1 cellular context compared by ENCODE assay signal in the genomic region with DNA sequence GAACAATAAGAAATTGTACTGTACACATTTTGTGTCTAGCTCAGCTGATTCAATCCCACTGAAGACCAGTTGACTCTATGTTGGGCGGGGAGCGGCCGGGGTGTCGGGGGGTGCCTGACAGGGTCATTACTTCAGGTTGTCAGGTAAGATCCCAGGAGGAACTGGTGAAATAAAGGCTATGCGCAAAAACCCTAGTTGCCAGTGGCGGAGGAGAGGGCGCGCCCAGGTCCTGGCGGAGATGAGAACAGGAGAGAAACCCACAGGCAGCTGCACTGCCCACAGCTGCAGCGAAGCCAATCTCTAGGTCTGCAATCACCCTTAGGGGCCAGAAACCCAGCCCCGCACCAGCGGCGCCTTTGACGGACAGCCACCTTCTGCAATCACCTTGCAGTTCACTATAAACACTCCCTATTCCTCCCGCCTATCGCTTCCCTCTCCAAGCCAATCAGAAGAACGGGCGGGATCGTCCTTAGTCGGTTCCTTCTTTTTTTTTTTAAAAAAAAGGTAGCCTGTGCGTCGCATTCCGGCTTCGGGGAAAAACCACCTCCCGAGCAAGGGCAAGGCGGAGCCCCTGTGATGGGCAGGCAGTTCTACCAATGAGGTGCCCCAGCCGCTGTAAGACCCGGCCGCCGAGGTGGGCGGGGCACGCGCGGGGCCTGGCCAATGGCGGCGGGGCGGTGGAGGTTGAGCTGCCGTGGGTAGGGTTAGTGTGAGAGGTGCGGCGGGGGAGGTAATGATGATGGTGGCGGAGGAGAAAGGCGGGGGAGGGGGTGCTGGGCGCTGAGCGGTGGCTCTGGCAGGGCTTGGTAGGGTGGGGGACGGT.
TF ChIP-seq lines count a peak whose summit lies in the region.

A gene (plus strand): TSS at position 707 of the 823 bp plus-strand sequence. CDS start 1,479 bp downstream, outside the sequence.

TF ChIP-seq in HepG2, 621 proteins besides CTCF, POLR2A, EP300 and RAD21 (continued from another document and continues in another):
- TF ChIP-seq, protein P1, sequence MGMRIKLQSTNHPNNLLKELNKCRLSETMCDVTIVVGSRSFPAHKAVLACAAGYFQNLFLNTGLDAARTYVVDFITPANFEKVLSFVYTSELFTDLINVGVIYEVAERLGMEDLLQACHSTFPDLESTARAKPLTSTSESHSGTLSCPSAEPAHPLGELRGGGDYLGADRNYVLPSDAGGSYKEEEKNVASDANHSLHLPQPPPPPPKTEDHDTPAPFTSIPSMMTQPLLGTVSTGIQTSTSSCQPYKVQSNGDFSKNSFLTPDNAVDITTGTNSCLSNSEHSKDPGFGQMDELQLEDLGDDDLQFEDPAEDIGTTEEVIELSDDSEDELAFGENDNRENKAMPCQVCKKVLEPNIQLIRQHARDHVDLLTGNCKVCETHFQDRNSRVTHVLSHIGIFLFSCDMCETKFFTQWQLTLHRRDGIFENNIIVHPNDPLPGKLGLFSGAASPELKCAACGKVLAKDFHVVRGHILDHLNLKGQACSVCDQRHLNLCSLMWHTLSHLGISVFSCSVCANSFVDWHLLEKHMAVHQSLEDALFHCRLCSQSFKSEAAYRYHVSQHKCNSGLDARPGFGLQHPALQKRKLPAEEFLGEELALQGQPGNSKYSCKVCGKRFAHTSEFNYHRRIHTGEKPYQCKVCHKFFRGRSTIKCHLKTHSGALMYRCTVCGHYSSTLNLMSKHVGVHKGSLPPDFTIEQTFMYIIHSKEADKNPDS (CRISPR knock-in tag; IDR thresholded peaks at IDR 0.05) = no peak
- TF ChIP-seq PLRG1 (conservative IDR thresholded peaks at IDR 0.05) (no peak), DNMT3B (CRISPR knock-in tag; conservative IDR thresholded peaks at IDR 0.05) (no peak), ZNF678 (CRISPR knock-in tag; IDR thresholded peaks at IDR 0.05) (no peak), PAWR (CRISPR knock-in tag; IDR thresholded peaks at IDR 0.05; ENCODE audit: borderline replicate concordance) (no peak), ZNF720 (CRISPR knock-in tag; IDR thresholded peaks at IDR 0.05) (no peak), MTA3 (CRISPR knock-in tag; IDR thresholded peaks at IDR 0.05) (no peak), HHEX (CRISPR knock-in tag; IDR thresholded peaks at IDR 0.05) (no peak), ZNF589 (CRISPR knock-in tag; conservative IDR thresholded peaks at IDR 0.05) (no peak), SMAD3 (CRISPR knock-in tag; IDR thresholded peaks at IDR 0.05) (no peak), TSC22D2 (CRISPR knock-in tag; IDR thresholded peaks at IDR 0.05; ENCODE audit: borderline replicate concordance) (0 out of 2 replicates have a peak, but pooled peaks have one; percentile 32), NFE2 (CRISPR knock-in tag; IDR thresholded peaks at IDR 0.05) (no peak), ZFP37 (CRISPR knock-in tag; IDR thresholded peaks at IDR 0.05; ENCODE audit: borderline replicate concordance) (peak; percentile 70; the same call in 1 of the 2 replicates), CENPT (CRISPR knock-in tag; IDR thresholded peaks at IDR 0.05; ENCODE audit: low read depth) (no peak), ZSCAN9 (CRISPR knock-in tag; IDR thresholded peaks at IDR 0.05; ENCODE audit: borderline replicate concordance) (peak; percentile 73), CREB1 (IDR thresholded peaks at IDR 0.05) (peak; percentile 92), CREB1 (CRISPR knock-in tag; IDR thresholded peaks at IDR 0.05) (peak; percentile 95), EHMT2 (IDR thresholded peaks at IDR 0.05; ENCODE audit: borderline replicate concordance, low read depth, low read length) (no peak), ZNF883 (CRISPR knock-in tag; IDR thresholded peaks at IDR 0.05; ENCODE audit: not compliant biosample characterization) (no peak), ZNF17 (CRISPR knock-in tag; IDR thresholded peaks at IDR 0.05) (no peak), CEBPB (IDR thresholded peaks at IDR 0.05; ENCODE audit: borderline replicate concordance, low read depth, low read length) (no peak; the same call in 1 of the 2 replicates), EED (CRISPR knock-in tag; IDR thresholded peaks at IDR 0.05) (no peak), ISX (CRISPR knock-in tag; conservative IDR thresholded peaks at IDR 0.05) (no peak), PHF8 (CRISPR knock-in tag; IDR thresholded peaks at IDR 0.05) (no peak; the same call in 1 of the 2 replicates), ZNF879 (CRISPR knock-in tag; IDR thresholded peaks at IDR 0.05) (no peak), KAT7 (CRISPR knock-in tag; IDR thresholded peaks at IDR 0.05; ENCODE audit: borderline replicate concordance) (no peak; the same call in 1 of the 2 replicates), ZFP82 (CRISPR knock-in tag; IDR thresholded peaks at IDR 0.05; ENCODE audit: borderline replicate concordance) (0 out of 2 replicates have a peak, but pooled peaks have one; percentile 73)
- TF ChIP-seq, protein P2, sequence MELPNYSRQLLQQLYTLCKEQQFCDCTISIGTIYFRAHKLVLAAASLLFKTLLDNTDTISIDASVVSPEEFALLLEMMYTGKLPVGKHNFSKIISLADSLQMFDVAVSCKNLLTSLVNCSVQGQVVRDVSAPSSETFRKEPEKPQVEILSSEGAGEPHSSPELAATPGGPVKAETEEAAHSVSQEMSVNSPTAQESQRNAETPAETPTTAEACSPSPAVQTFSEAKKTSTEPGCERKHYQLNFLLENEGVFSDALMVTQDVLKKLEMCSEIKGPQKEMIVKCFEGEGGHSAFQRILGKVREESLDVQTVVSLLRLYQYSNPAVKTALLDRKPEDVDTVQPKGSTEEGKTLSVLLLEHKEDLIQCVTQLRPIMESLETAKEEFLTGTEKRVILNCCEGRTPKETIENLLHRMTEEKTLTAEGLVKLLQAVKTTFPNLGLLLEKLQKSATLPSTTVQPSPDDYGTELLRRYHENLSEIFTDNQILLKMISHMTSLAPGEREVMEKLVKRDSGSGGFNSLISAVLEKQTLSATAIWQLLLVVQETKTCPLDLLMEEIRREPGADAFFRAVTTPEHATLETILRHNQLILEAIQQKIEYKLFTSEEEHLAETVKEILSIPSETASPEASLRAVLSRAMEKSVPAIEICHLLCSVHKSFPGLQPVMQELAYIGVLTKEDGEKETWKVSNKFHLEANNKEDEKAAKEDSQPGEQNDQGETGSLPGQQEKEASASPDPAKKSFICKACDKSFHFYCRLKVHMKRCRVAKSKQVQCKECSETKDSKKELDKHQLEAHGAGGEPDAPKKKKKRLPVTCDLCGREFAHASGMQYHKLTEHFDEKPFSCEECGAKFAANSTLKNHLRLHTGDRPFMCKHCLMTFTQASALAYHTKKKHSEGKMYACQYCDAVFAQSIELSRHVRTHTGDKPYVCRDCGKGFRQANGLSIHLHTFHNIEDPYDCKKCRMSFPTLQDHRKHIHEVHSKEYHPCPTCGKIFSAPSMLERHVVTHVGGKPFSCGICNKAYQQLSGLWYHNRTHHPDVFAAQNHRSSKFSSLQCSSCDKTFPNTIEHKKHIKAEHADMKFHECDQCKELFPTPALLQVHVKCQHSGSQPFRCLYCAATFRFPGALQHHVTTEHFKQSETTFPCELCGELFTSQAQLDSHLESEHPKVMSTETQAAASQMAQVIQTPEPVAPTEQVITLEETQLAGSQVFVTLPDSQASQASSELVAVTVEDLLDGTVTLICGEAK (IDR thresholded peaks at IDR 0.05) = no peak
- TF ChIP-seq, protein P2 (CRISPR knock-in tag; IDR thresholded peaks at IDR 0.05) = 0 out of 2 replicates have a peak, but pooled peaks have one; percentile 26
- TF ChIP-seq, protein P3, sequence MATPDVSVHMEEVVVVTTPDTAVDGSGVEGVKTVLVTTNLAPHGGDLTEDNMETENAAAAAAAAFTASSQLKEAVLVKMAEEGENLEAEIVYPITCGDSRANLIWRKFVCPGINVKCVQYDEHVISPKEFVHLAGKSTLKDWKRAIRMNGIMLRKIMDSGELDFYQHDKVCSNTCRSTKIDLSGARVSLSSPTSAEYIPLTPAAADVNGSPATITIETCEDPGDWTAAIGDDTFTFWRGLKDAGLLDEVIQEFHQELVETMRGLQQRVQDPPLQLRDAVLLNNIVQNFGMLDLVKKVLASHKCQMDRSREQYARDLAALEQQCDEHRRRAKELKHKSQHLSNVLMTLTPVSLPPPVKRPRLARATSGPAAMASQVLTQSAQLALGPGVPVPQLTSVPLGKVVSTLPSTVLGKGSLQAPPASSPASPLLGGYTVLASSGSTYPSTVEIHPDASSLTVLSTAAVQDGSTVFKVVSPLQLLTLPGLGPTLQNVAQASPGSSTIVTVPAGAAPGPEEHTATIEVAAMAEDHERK (CRISPR knock-in tag; IDR thresholded peaks at IDR 0.05; ENCODE audit: low read depth) = peak; percentile 19; the same call in 1 of the 2 replicates
- TF ChIP-seq, protein P4, sequence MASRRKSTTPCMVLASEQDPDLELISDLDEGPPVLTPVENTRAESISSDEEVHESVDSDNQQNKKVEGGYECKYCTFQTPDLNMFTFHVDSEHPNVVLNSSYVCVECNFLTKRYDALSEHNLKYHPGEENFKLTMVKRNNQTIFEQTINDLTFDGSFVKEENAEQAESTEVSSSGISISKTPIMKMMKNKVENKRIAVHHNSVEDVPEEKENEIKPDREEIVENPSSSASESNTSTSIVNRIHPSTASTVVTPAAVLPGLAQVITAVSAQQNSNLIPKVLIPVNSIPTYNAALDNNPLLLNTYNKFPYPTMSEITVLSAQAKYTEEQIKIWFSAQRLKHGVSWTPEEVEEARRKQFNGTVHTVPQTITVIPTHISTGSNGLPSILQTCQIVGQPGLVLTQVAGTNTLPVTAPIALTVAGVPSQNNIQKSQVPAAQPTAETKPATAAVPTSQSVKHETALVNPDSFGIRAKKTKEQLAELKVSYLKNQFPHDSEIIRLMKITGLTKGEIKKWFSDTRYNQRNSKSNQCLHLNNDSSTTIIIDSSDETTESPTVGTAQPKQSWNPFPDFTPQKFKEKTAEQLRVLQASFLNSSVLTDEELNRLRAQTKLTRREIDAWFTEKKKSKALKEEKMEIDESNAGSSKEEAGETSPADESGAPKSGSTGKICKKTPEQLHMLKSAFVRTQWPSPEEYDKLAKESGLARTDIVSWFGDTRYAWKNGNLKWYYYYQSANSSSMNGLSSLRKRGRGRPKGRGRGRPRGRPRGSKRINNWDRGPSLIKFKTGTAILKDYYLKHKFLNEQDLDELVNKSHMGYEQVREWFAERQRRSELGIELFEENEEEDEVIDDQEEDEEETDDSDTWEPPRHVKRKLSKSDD (CRISPR knock-in tag; IDR thresholded peaks at IDR 0.05; ENCODE audit: low read depth) = 0 out of 2 replicates have a peak, but pooled peaks have one; percentile 35
- TF ChIP-seq, protein P5, sequence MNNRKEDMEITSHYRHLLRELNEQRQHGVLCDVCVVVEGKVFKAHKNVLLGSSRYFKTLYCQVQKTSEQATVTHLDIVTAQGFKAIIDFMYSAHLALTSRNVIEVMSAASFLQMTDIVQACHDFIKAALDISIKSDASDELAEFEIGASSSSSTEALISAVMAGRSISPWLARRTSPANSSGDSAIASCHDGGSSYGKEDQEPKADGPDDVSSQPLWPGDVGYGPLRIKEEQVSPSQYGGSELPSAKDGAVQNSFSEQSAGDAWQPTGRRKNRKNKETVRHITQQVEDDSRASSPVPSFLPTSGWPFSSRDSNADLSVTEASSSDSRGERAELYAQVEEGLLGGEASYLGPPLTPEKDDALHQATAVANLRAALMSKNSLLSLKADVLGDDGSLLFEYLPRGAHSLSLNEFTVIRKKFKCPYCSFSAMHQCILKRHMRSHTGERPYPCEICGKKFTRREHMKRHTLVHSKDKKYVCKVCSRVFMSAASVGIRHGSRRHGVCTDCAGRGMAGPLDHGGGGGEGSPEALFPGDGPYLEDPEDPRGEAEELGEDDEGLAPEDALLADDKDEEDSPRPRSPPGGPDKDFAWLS (CRISPR knock-in tag; IDR thresholded peaks at IDR 0.05; ENCODE audit: borderline replicate concordance) = no peak
- TF ChIP-seq, protein P6, sequence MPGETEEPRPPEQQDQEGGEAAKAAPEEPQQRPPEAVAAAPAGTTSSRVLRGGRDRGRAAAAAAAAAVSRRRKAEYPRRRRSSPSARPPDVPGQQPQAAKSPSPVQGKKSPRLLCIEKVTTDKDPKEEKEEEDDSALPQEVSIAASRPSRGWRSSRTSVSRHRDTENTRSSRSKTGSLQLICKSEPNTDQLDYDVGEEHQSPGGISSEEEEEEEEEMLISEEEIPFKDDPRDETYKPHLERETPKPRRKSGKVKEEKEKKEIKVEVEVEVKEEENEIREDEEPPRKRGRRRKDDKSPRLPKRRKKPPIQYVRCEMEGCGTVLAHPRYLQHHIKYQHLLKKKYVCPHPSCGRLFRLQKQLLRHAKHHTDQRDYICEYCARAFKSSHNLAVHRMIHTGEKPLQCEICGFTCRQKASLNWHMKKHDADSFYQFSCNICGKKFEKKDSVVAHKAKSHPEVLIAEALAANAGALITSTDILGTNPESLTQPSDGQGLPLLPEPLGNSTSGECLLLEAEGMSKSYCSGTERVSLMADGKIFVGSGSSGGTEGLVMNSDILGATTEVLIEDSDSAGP (CRISPR knock-in tag; IDR thresholded peaks at IDR 0.05; ENCODE audit: borderline replicate concordance) = peak; percentile 74
- TF ChIP-seq, protein P7, sequence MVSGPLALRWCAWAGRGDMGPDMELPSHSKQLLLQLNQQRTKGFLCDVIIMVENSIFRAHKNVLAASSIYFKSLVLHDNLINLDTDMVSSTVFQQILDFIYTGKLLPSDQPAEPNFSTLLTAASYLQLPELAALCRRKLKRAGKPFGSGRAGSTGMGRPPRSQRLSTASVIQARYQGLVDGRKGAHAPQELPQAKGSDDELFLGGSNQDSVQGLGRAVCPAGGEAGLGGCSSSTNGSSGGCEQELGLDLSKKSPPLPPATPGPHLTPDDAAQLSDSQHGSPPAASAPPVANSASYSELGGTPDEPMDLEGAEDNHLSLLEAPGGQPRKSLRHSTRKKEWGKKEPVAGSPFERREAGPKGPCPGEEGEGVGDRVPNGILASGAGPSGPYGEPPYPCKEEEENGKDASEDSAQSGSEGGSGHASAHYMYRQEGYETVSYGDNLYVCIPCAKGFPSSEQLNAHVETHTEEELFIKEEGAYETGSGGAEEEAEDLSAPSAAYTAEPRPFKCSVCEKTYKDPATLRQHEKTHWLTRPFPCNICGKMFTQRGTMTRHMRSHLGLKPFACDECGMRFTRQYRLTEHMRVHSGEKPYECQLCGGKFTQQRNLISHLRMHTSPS (CRISPR knock-in tag; IDR thresholded peaks at IDR 0.05; ENCODE audit: low read depth) = 0 out of 2 replicates have a peak, but pooled peaks have one; percentile 43
